Comparison of ENCODE assay signal across 9 cellular contexts in the genomic region with DNA sequence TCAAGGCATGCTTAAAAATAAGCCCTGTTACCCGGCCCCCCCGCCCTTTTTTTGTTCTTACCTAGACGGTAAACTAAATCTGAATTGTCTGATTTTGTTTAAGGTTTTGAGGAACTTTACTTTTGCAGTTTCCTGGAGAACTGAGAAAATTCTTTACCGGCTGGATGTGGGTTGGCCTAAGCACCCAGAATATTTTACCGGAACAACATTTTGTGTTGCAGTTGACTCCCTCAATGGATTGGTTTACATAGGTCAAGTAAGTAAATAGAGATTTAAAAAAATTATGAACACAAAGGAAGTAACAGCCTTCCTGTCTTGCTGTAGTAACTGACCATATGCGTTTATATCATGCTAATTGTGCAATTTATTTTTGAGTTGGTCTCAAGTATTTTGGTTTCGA. TPM values are rescaled to one million over a fixed set of nuclear protein-coding genes. Genes with fewer than 3 reads are reported as not detected.
A peak's percentile ranks its signal among the peaks of the same experiment; 100 is the strongest.
DNase-seq lines count a peak whose midpoint lies in the region; ATAC-seq, FAIRE-seq and TF ChIP-seq lines count a peak whose summit lies in the region.
"Had no signal": no experiment of that assay in that cellular context is flagged by ENCODE, and none has a peak within 500 bp of the region (broad histone marks: within the 10 kb centered on the region; RNA-seq: fewer than 3 reads in every experiment).

No MANE protein-coding gene starts in this region.

- peak overlapping the region; percentile 95 for H3K4me3 Mint-ChIP-seq in CD4-positive, alpha-beta T cell

- H3K4me3 ChIP-seq in MM.1S (ENCODE audit: low read length) = peak overlapping the region; percentile 76
- peak overlapping the region; percentile 73 for H3K4me3 ChIP-seq in neural cell (ENCODE audit: low read length)

- FAIRE-seq in colon (lab: Jason Lieb, UNC) = peak; percentile 60

- ATAC-seq in CD4-positive, alpha-beta T cell (ENCODE audit: poor library complexity) = no peak
- no peak for ATAC-seq in GM19351 (IDR thresholded peaks at IDR 0.05; ENCODE audit: unreplicated experiment)

- no peak for TF ChIP-seq EP300 in neural cell (conservative IDR thresholded peaks at IDR 0.05; ENCODE audit: poor library complexity, severe bottlenecking)

- H3K4me2 ChIP-seq in MM.1S (ENCODE audit: low read depth, low read length) (peak overlapping the region; percentile 58; the same call in 1 of the 2 replicates), neural cell (ENCODE audit: low read length) (peak overlapping the region; percentile 70)

- peak overlapping the region; percentile 98 for H3K27ac Mint-ChIP-seq in CD4-positive, alpha-beta T cell

- no peaks in the 10 kb centered on the region for H3K9me3 ChIP-seq in CD4-positive, alpha-beta T cell (ENCODE audit: control insufficient read depth, low read length)
- H3K9me3 ChIP-seq in MM.1S (replicated peaks; ENCODE audit: insufficient read depth, low read length) (no peaks in the 10 kb centered on the region), neural cell (ENCODE audit: low read length) (no peaks in the 10 kb centered on the region)

- H3K9ac ChIP-seq in MM.1S (ENCODE audit: low read length) (peak overlapping the region; percentile 80; the same call in 1 of the 2 replicates), neural cell (ENCODE audit: low read length) (peak overlapping the region; percentile 81)

- H3K27ac ChIP-seq in CD4-positive, alpha-beta T cell (ENCODE audit: low read depth, low read length) = no peak overlapping the region
- H3K27ac ChIP-seq in MM.1S (ENCODE audit: low read length) (peak overlapping the region; percentile 85; the same call in 1 of the 2 replicates), neural cell (ENCODE audit: low read length) (no peak overlapping the region)

- H2AFZ ChIP-seq in MM.1S (ENCODE audit: low read length) = no peak overlapping the region
- H2AFZ ChIP-seq in neural cell (ENCODE audit: low read depth, low read length) = peak overlapping the region; percentile 96

- no peaks in the 10 kb centered on the region for H3F3A ChIP-seq in MM.1S (ENCODE audit: insufficient read depth, low read length)
- no peaks in the 10 kb centered on the region for H3F3A ChIP-seq in neural cell (ENCODE audit: insufficient read depth, low read length, poor library complexity, severe bottlenecking)

- H3K9me2 ChIP-seq in MM.1S (replicated peaks; ENCODE audit: insufficient read depth, low read length) (no peaks in the 10 kb centered on the region), neural cell (ENCODE audit: insufficient read depth, low read length) (no peaks in the 10 kb centered on the region)

- POLR2A ChIA-PET in CD4-positive, alpha-beta T cell (lab: Charles Lee) = interaction anchor here (0.6 to 2.4 kb wide), 4 partner anchors 10 to 57 kb away, joined by 4 to 8 read pairs (median 4); no protein-coding TSS in a partner anchor

- no peak for DNase-seq in CD4-positive, alpha-beta T cell
- DNase-seq in MM.1S = peak; percentile 11
- DNase-seq in AG08396 (ENCODE audit: low spot score) = no peak
- DNase-seq in effector CD4-positive, alpha-beta T cell = no peak
- DNase-seq in GM10266 (ENCODE audit: extremely low spot score) = no peak

- peaks cover 38% of the 10 kb centered on the region for H3K36me3 Mint-ChIP-seq in CD4-positive, alpha-beta T cell (ENCODE audit: low read depth)

- H3K4me1 Mint-ChIP-seq in CD4-positive, alpha-beta T cell (ENCODE audit: low read depth) = peaks cover 79% of the 10 kb centered on the region

- intact Hi-C loops in CD4-positive, alpha-beta T cell (cut with DNase I, micrococcal nuclease) = loop anchor here (1.0 to 10.0 kb wide), 4 partner anchors 12 to 1984 kb away; a partner anchor contains a TSS

- H3K9me3 Mint-ChIP-seq in CD4-positive, alpha-beta T cell = no peaks in the 10 kb centered on the region

- CTCF ChIA-PET in CD4-positive, alpha-beta T cell (lab: Charles Lee) = no interaction called here

- no peaks in the 10 kb centered on the region for H3K27me3 Mint-ChIP-seq in CD4-positive, alpha-beta T cell

- H3K4me1 ChIP-seq in MM.1S (ENCODE audit: low read length) = no peaks in the 10 kb centered on the region

- no peak for TF ChIP-seq CTCF in CD4-positive, alpha-beta T cell (IDR thresholded peaks at IDR 0.05)
- no peak for TF ChIP-seq CTCF in MM.1S (IDR thresholded peaks at IDR 0.05; ENCODE audit: low read length)
- TF ChIP-seq CTCF in neural cell (IDR thresholded peaks at IDR 0.05; ENCODE audit: poor library complexity, severe bottlenecking) = no peak
- TF ChIP-seq CTCF in GM10266 (IDR thresholded peaks at IDR 0.05; ENCODE audit: control insufficient read depth, insufficient read depth, low read depth, missing control alignments) = no peak

- H3K79me2 ChIP-seq in MM.1S (ENCODE audit: low read length) (peaks cover 46% of the 10 kb centered on the region), neural cell (replicated peaks; ENCODE audit: insufficient read depth, low read length) (peaks cover 44% of the 10 kb centered on the region)

- TF ChIP-seq RAD21 in neural cell (conservative IDR thresholded peaks at IDR 0.05) = no peak

- no peaks in the 10 kb centered on the region for H3K27me3 ChIP-seq in CD4-positive, alpha-beta T cell (ENCODE audit: control insufficient read depth, insufficient read depth, low read length)
- H3K27me3 ChIP-seq in MM.1S (replicated peaks; ENCODE audit: insufficient read depth, low read length) (no peaks in the 10 kb centered on the region), neural cell (ENCODE audit: insufficient read depth, low read depth, low read length) (no peaks in the 10 kb centered on the region)

- H3K36me3 ChIP-seq in MM.1S (replicated peaks; ENCODE audit: insufficient read depth, low read length) (no peaks in the 10 kb centered on the region), neural cell (ENCODE audit: insufficient read depth, low read length) (no peaks in the 10 kb centered on the region)

- H4K20me1 ChIP-seq in MM.1S (ENCODE audit: insufficient read depth, low read length) (no peaks in the 10 kb centered on the region), neural cell (ENCODE audit: insufficient read depth) (no peaks in the 10 kb centered on the region)

TF ChIP-seq in neural cell, 6 proteins besides CTCF, POLR2A, EP300 and RAD21:
- TF ChIP-seq SMC3 (conservative IDR thresholded peaks at IDR 0.05; ENCODE audit: poor library complexity) = no peak
- TF ChIP-seq, protein P1, sequence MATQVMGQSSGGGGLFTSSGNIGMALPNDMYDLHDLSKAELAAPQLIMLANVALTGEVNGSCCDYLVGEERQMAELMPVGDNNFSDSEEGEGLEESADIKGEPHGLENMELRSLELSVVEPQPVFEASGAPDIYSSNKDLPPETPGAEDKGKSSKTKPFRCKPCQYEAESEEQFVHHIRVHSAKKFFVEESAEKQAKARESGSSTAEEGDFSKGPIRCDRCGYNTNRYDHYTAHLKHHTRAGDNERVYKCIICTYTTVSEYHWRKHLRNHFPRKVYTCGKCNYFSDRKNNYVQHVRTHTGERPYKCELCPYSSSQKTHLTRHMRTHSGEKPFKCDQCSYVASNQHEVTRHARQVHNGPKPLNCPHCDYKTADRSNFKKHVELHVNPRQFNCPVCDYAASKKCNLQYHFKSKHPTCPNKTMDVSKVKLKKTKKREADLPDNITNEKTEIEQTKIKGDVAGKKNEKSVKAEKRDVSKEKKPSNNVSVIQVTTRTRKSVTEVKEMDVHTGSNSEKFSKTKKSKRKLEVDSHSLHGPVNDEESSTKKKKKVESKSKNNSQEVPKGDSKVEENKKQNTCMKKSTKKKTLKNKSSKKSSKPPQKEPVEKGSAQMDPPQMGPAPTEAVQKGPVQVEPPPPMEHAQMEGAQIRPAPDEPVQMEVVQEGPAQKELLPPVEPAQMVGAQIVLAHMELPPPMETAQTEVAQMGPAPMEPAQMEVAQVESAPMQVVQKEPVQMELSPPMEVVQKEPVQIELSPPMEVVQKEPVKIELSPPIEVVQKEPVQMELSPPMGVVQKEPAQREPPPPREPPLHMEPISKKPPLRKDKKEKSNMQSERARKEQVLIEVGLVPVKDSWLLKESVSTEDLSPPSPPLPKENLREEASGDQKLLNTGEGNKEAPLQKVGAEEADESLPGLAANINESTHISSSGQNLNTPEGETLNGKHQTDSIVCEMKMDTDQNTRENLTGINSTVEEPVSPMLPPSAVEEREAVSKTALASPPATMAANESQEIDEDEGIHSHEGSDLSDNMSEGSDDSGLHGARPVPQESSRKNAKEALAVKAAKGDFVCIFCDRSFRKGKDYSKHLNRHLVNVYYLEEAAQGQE (IDR thresholded peaks at IDR 0.05; ENCODE audit: borderline replicate concordance) = no peak
- TF ChIP-seq EZH2 (IDR thresholded peaks at IDR 0.05; ENCODE audit: borderline replicate concordance, insufficient read depth, low read length, poor library complexity, severe bottlenecking) = no peak
- no peak for TF ChIP-seq TAF1 (IDR thresholded peaks at IDR 0.05; ENCODE audit: low read depth)
- no peak for TF ChIP-seq POLR2AphosphoS5 (IDR thresholded peaks at IDR 0.05)
- no peak for TF ChIP-seq MXI1 (conservative IDR thresholded peaks at IDR 0.05; ENCODE audit: poor library complexity, severe bottlenecking)

RNA-seq across cellular contexts. Expression of a gene that starts 0.8 kb away (rescaled TPM):
- total RNA-seq in CD4-positive, alpha-beta T cell = 1 to 10 TPM; 3.9 to 5.9 TPM
- 57.5 and 66.5 TPM in 2 replicates for polyA plus RNA-seq in neural cell
- 51.9 and 56.8 TPM in 2 replicates for polyA minus RNA-seq in neural cell

RNA-seq across cellular contexts. Expression of a gene that starts 1.1 kb away (rescaled TPM):
- 10 to 100 TPM; 29.3 to 35.3 TPM for total RNA-seq in CD4-positive, alpha-beta T cell
- 28.2 and 38.2 TPM in 2 replicates for polyA plus RNA-seq in neural cell
- polyA minus RNA-seq in neural cell = 41.9 and 66.6 TPM in 2 replicates

RNA-seq across cellular contexts. Expression of a gene that starts 48.4 kb away (rescaled TPM):
- not detected for total RNA-seq in CD4-positive, alpha-beta T cell
- not detected in 2 replicates for polyA plus RNA-seq in neural cell
- not detected in 2 replicates for polyA minus RNA-seq in neural cell
- total RNA-seq: glomerular endothelial cell had no signal
